In genomic region chr12:20757-21156, GRCh38 we compare ENCODE assay signal across 1 cellular context.
TF ChIP-seq lines count a peak whose summit lies in the region.

No MANE protein-coding gene starts in this region.

TF ChIP-seq in HepG2, 621 proteins besides CTCF, POLR2A, EP300 and RAD21 (continued from another document and continues in another):
- TF ChIP-seq FLYWCH1 (CRISPR knock-in tag; IDR thresholded peaks at IDR 0.05), result no peak
- peak; percentile 63; the same call in 1 of the 2 replicates for TF ChIP-seq TBX2 (CRISPR knock-in tag; IDR thresholded peaks at IDR 0.05; ENCODE audit: borderline replicate concordance)
- no peak for TF ChIP-seq ZNF274 (CRISPR knock-in tag; IDR thresholded peaks at IDR 0.05)
- peak; percentile 84 for TF ChIP-seq ZMYM3 (CRISPR knock-in tag; IDR thresholded peaks at IDR 0.05)
- TF ChIP-seq MEIS2 (CRISPR knock-in tag; IDR thresholded peaks at IDR 0.05), result peak; percentile 79
- TF ChIP-seq ZNF644 (CRISPR knock-in tag; IDR thresholded peaks at IDR 0.05; ENCODE audit: low read depth), result peak; percentile 94
- no peak for TF ChIP-seq ISL2 (CRISPR knock-in tag; IDR thresholded peaks at IDR 0.05)
- TF ChIP-seq ZSCAN22 (CRISPR knock-in tag; IDR thresholded peaks at IDR 0.05), result no peak
- no peak for TF ChIP-seq E2F1 (CRISPR knock-in tag; IDR thresholded peaks at IDR 0.05)
- peak; percentile 93; the same call in 1 of the 2 replicates for TF ChIP-seq ZNF367 (CRISPR knock-in tag; IDR thresholded peaks at IDR 0.05; ENCODE audit: borderline replicate concordance)
- no peak for TF ChIP-seq ZNF496 (CRISPR knock-in tag; IDR thresholded peaks at IDR 0.05; ENCODE audit: insufficient replicate concordance)
- TF ChIP-seq NR2F6 (IDR thresholded peaks at IDR 0.05), result 0 out of 2 replicates have a peak, but pooled peaks have one; percentile 15
- TF ChIP-seq NR2F6 (CRISPR knock-in tag; IDR thresholded peaks at IDR 0.05), result peak; percentile 67; the same call in 1 of the 2 replicates
- TF ChIP-seq HOXA3 (CRISPR knock-in tag; IDR thresholded peaks at IDR 0.05), result peak; percentile 72; the same call in 1 of the 2 replicates
- TF ChIP-seq ELF3 (CRISPR knock-in tag; IDR thresholded peaks at IDR 0.05), result peak; percentile 77
- TF ChIP-seq TFAP4 (IDR thresholded peaks at IDR 0.05; ENCODE audit: borderline replicate concordance, low read depth), result peak; percentile 93
- TF ChIP-seq KDM3A (CRISPR knock-in tag; IDR thresholded peaks at IDR 0.05; ENCODE audit: low read depth), result no peak
- no peak for TF ChIP-seq CREM (IDR thresholded peaks at IDR 0.05)
- no peak for TF ChIP-seq CREM (CRISPR knock-in tag; IDR thresholded peaks at IDR 0.05)
- peak; percentile 95; the same call in 1 of the 2 replicates for TF ChIP-seq ZNF292 (CRISPR knock-in tag; IDR thresholded peaks at IDR 0.05; ENCODE audit: borderline replicate concordance, low read depth)
- TF ChIP-seq PAXIP1 (CRISPR knock-in tag; conservative IDR thresholded peaks at IDR 0.05), result peak; percentile 90
- TF ChIP-seq SIX4 (CRISPR knock-in tag; IDR thresholded peaks at IDR 0.05), result 0 out of 2 replicates have a peak, but pooled peaks have one; percentile 18
- peak; percentile 48 for TF ChIP-seq FOSL2 (CRISPR knock-in tag; IDR thresholded peaks at IDR 0.05)
- no peak for TF ChIP-seq HES4 (CRISPR knock-in tag; IDR thresholded peaks at IDR 0.05; ENCODE audit: borderline replicate concordance)
- peak; percentile 70 for TF ChIP-seq ZNF574 (CRISPR knock-in tag; IDR thresholded peaks at IDR 0.05)
- TF ChIP-seq CREB3 (CRISPR knock-in tag; IDR thresholded peaks at IDR 0.05), result no peak
- TF ChIP-seq KDM5A (IDR thresholded peaks at IDR 0.05; ENCODE audit: borderline replicate concordance, low read length), result no peak; the same call in 1 of the 2 replicates
- TF ChIP-seq HMGXB3 (CRISPR knock-in tag; IDR thresholded peaks at IDR 0.05; ENCODE audit: borderline replicate concordance), result no peak; the same call in 1 of the 2 replicates
- peak; percentile 99 for TF ChIP-seq ZNF792 (CRISPR knock-in tag; IDR thresholded peaks at IDR 0.05)
- TF ChIP-seq ZSCAN12 (CRISPR knock-in tag; IDR thresholded peaks at IDR 0.05), result no peak
- 0 out of 2 replicates have a peak, but pooled peaks have one; percentile 21 for TF ChIP-seq ZNF124 (CRISPR knock-in tag; IDR thresholded peaks at IDR 0.05)
- TF ChIP-seq CHD2 (IDR thresholded peaks at IDR 0.05; ENCODE audit: low read depth, low read length), result no peak
- no peak for TF ChIP-seq TAF15 (IDR thresholded peaks at IDR 0.05; ENCODE audit: low read depth, low read length, poor library complexity, severe bottlenecking)
- TF ChIP-seq ZNF619 (CRISPR knock-in tag; IDR thresholded peaks at IDR 0.05), result no peak
- TF ChIP-seq ZNF276 (CRISPR knock-in tag; IDR thresholded peaks at IDR 0.05; ENCODE audit: low read depth), result no peak
- TF ChIP-seq ZNF770 (CRISPR knock-in tag; IDR thresholded peaks at IDR 0.05), result no peak
- no peak for TF ChIP-seq ZFP62 (CRISPR knock-in tag; IDR thresholded peaks at IDR 0.05)
- peak; percentile 69 for TF ChIP-seq PATZ1 (CRISPR knock-in tag; IDR thresholded peaks at IDR 0.05)
- TF ChIP-seq THRA (CRISPR knock-in tag; IDR thresholded peaks at IDR 0.05; ENCODE audit: borderline replicate concordance), result peak; percentile 86; the same call in 1 of the 2 replicates
